30 cellular contexts compared by ENCODE assay signal in the genomic region with DNA sequence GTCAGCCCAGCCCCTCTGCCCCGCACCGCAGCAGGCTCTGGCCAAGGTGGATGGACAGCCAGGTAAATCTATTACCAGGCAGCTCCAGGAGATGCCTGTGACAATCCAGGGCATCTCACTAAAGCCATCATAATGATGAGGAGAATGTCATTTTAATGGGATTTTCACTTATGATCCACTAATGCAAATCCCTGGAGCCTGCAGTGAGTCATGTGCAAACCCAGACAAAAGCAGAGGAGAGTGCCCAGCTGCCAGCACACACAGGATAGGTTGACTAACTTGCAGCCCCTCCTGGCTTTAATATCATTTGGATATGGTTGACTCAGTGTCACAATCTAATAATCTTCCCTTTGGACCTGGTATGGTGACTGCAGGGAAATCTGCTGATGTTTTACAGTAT.
A peak's percentile ranks its signal among the peaks of the same experiment; 100 is the strongest.
DNase-seq lines count a peak whose midpoint lies in the region; ATAC-seq and TF ChIP-seq lines count a peak whose summit lies in the region.
"Had no signal": no experiment of that assay in that cellular context is flagged by ENCODE, and none has a peak within 500 bp of the region (broad histone marks: within the 10 kb centered on the region; RNA-seq: fewer than 3 reads in every experiment).

No MANE protein-coding gene starts in this region.

- H3K4me3 ChIP-seq in retinal pigment epithelial cell (ENCODE audit: low read length): no peak overlapping the region
- H3K4me3 ChIP-seq: GM12878, left lung, Peyer's patch, SJSA1, spleen, suprapubic skin had no signal

- peaks cover 12% of the 10 kb centered on the region for H3K4me1 Mint-ChIP-seq in nephron progenitor cell
- H3K4me1 Mint-ChIP-seq: activated naive CD4-positive, alpha-beta T cell treated with anti-CD3 and anti-CD28 coated beads, Interleukin-2, amount 10 ng/mL, durations not matched to agents 7 days and 5 days; B cell; naive thymus-derived CD4-positive, alpha-beta T cell; stimulated activated effector memory CD8-positive, alpha-beta T cell treated with anti-CD3 and anti-CD28 coated beads, Interleukin-12 subunit alpha, Interleukin-12 subunit beta, amount 100 ng/mL, for 72 hours; T-helper 17 cell had no signal

- H3K27me3 Mint-ChIP-seq in nephron progenitor cell (ENCODE audit: low read depth, poor library complexity): peaks cover 14% of the 10 kb centered on the region
- H3K27me3 Mint-ChIP-seq: activated naive CD4-positive, alpha-beta T cell treated with anti-CD3 and anti-CD28 coated beads, Interleukin-2, amount 10 ng/mL, durations not matched to agents 7 days and 5 days; B cell; T-helper 17 cell had no signal

- no peak overlapping the region for H3K4me3 Mint-ChIP-seq in nephron progenitor cell
- H3K4me3 Mint-ChIP-seq: activated naive CD4-positive, alpha-beta T cell treated with anti-CD3 and anti-CD28 coated beads, Interleukin-2, amount 10 ng/mL, durations not matched to agents 7 days and 5 days; activated T-cell treated with anti-CD3 and anti-CD28 coated beads, Interleukin-2, amount 50 U/mL, for 72 hours; B cell; naive thymus-derived CD4-positive, alpha-beta T cell; stimulated activated effector memory CD8-positive, alpha-beta T cell treated with anti-CD3 and anti-CD28 coated beads, Interleukin-12 subunit alpha, Interleukin-12 subunit beta, amount 100 ng/mL, for 72 hours; T-helper 17 cell had no signal

- H3K9me3 Mint-ChIP-seq in nephron progenitor cell: no peaks in the 10 kb centered on the region
- H3K9me3 Mint-ChIP-seq: activated naive CD4-positive, alpha-beta T cell treated with anti-CD3 and anti-CD28 coated beads, Interleukin-2, amount 10 ng/mL, durations not matched to agents 7 days and 5 days; stimulated activated effector memory CD8-positive, alpha-beta T cell treated with anti-CD3 and anti-CD28 coated beads, Interleukin-12 subunit alpha, Interleukin-12 subunit beta, amount 100 ng/mL, for 72 hours had no signal

- DNase-seq in NCI-H2171 treated with DMSO at 0.1 percent for 48 hours (lab: John Stamatoyannopoulos, UW) (peak; percentile 29), NCI-H2171 (lab: John Stamatoyannopoulos, UW) (no peak), RPMI7951 (ENCODE audit: low read depth) (peak; percentile 22), fibroblast of gingiva (ENCODE audit: low read depth) (peak; percentile 19), retinal pigment epithelial cell (ENCODE audit: low read depth) (peak; percentile 67), nephron progenitor cell (no peak)
- DNase-seq: activated CD4-positive, alpha-beta T cell treated with anti-CD3 and anti-CD28 coated beads for 4 hours; activated naive CD4-positive, alpha-beta T cell treated with anti-CD3 and anti-CD28 coated beads, Interleukin-2, amount 10 ng/mL, durations not matched to agents 7 days and 5 days; activated T-cell treated with anti-CD3 and anti-CD28 coated beads, Interleukin-2, amount 50 U/mL, for 72 hours; central memory CD4-positive, alpha-beta T cell; DMS79 treated with DMSO at 0.1 percent for 48 hours; HCEC 1CT; Kasumi-1; left lung; naive thymus-derived CD4-positive, alpha-beta T cell; NCI-H1105; NCI-H2029; NCI-H446; Peyer's patch; spleen; stimulated activated CD4-positive, alpha-beta T cell treated with anti-CD3 and anti-CD28 coated beads, Interleukin-2, amount 100 ng/mL, for 48 hours; T-helper 17 cell had no signal

- ATAC-seq in GM18520 (IDR thresholded peaks at IDR 0.05; ENCODE audit: unreplicated experiment): no peak
- ATAC-seq in HG03280 (IDR thresholded peaks at IDR 0.05; ENCODE audit: unreplicated experiment): no peak
- ATAC-seq: activated T-cell treated with anti-CD3 and anti-CD28 coated beads, Interleukin-2, amount 50 U/mL, for 72 hours; GM12878; HepG2; left lung; naive thymus-derived CD4-positive, alpha-beta T cell; stimulated activated effector memory CD8-positive, alpha-beta T cell treated with anti-CD3 and anti-CD28 coated beads, Interleukin-12 subunit alpha, Interleukin-12 subunit beta, amount 100 ng/mL, for 72 hours; T-helper 17 cell had no signal

- no peak overlapping the region for H3K27ac Mint-ChIP-seq in nephron progenitor cell
- H3K27ac Mint-ChIP-seq: activated naive CD4-positive, alpha-beta T cell treated with anti-CD3 and anti-CD28 coated beads, Interleukin-2, amount 10 ng/mL, durations not matched to agents 7 days and 5 days; activated T-cell treated with anti-CD3 and anti-CD28 coated beads, Interleukin-2, amount 50 U/mL, for 72 hours; B cell; naive thymus-derived CD4-positive, alpha-beta T cell; stimulated activated effector memory CD8-positive, alpha-beta T cell treated with anti-CD3 and anti-CD28 coated beads, Interleukin-12 subunit alpha, Interleukin-12 subunit beta, amount 100 ng/mL, for 72 hours; T-helper 17 cell had no signal

- TF ChIP-seq CTCF in retinal pigment epithelial cell (conservative IDR thresholded peaks at IDR 0.05; ENCODE audit: low read depth, low read length) (no peak), nephron progenitor cell (IDR thresholded peaks at IDR 0.05) (no peak)

- H3K36me3 Mint-ChIP-seq in nephron progenitor cell (ENCODE audit: low read depth): no peaks in the 10 kb centered on the region
- H3K36me3 Mint-ChIP-seq: activated naive CD4-positive, alpha-beta T cell treated with anti-CD3 and anti-CD28 coated beads, Interleukin-2, amount 10 ng/mL, durations not matched to agents 7 days and 5 days; naive thymus-derived CD4-positive, alpha-beta T cell; stimulated activated effector memory CD8-positive, alpha-beta T cell treated with anti-CD3 and anti-CD28 coated beads, Interleukin-12 subunit alpha, Interleukin-12 subunit beta, amount 100 ng/mL, for 72 hours had no signal

Comparison
In these comparisons a context has a peak if more than half of its experiments do, and no peak if none do; other contexts are left out.
1. DNase-seq: peak in NCI-H2171 treated with DMSO at 0.1 percent for 48 hours (single experiment), RPMI7951 (single experiment), fibroblast of gingiva (single experiment) and retinal pigment epithelial cell (single experiment); none in NCI-H2171 (single experiment) and nephron progenitor cell (single experiment).